8 cellular contexts compared by ENCODE assay signal in genomic region chr2:161992526-161992925, GRCh38.
A peak's percentile ranks its signal among the peaks of the same experiment; 100 is the strongest.
DNase-seq lines count a peak whose midpoint lies in the region; ATAC-seq and TF ChIP-seq lines count a peak whose summit lies in the region.

No MANE protein-coding gene starts in this region.

- H3K27me3 ChIP-seq in left ventricle myocardium inferior (ENCODE audit: low read depth) = no peaks in the 10 kb centered on the region

- H3K4me3 Mint-ChIP-seq in activated CD8-positive, alpha-beta memory T cell treated with anti-CD3 and anti-CD28 coated beads, Interleukin-2, amount 10 ng/mL, durations not matched to agents 7 days and 5 days = peak overlapping the region; percentile 71
- peak overlapping the region; percentile 90 for H3K4me3 Mint-ChIP-seq in natural killer cell treated with Interleukin-12 subunit alpha and Interleukin-12 subunit beta and Interleukin-15 and Interleukin-18, amount 100 ng/mL, for 72 hours

- ATAC-seq in GM18907 (IDR thresholded peaks at IDR 0.05; ENCODE audit: unreplicated experiment) = peak; percentile 83
- ATAC-seq in HG03342 (IDR thresholded peaks at IDR 0.05; ENCODE audit: unreplicated experiment) = peak; percentile 61
- ATAC-seq in activated CD8-positive, alpha-beta memory T cell treated with anti-CD3 and anti-CD28 coated beads, Interleukin-2, amount 10 ng/mL, durations not matched to agents 7 days and 5 days = peak; percentile 84
- peak; percentile 90 for ATAC-seq in natural killer cell treated with Interleukin-12 subunit alpha and Interleukin-12 subunit beta and Interleukin-15 and Interleukin-18, amount 100 ng/mL, for 72 hours
- ATAC-seq in GM21526 (IDR thresholded peaks at IDR 0.05; ENCODE audit: low FRiP score, unreplicated experiment) = no peak
- ATAC-seq in HG02970 (IDR thresholded peaks at IDR 0.05; ENCODE audit: low FRiP score, unreplicated experiment) = no peak

- no peak overlapping the region for H3K4me3 ChIP-seq in left ventricle myocardium inferior

- H3K4me1 Mint-ChIP-seq in activated CD8-positive, alpha-beta memory T cell treated with anti-CD3 and anti-CD28 coated beads, Interleukin-2, amount 10 ng/mL, durations not matched to agents 7 days and 5 days = peaks cover 70% of the 10 kb centered on the region
- peaks cover 53 to 57% of the 10 kb centered on the region in 2 donors for H3K4me1 Mint-ChIP-seq in natural killer cell treated with Interleukin-12 subunit alpha and Interleukin-12 subunit beta and Interleukin-15 and Interleukin-18, amount 100 ng/mL, for 72 hours (ENCODE audit: low read depth in 2 of 2)

- peaks cover 73% of the 10 kb centered on the region for H3K36me3 Mint-ChIP-seq in activated CD8-positive, alpha-beta memory T cell treated with anti-CD3 and anti-CD28 coated beads, Interleukin-2, amount 10 ng/mL, durations not matched to agents 7 days and 5 days
- H3K36me3 Mint-ChIP-seq in natural killer cell treated with Interleukin-12 subunit alpha and Interleukin-12 subunit beta and Interleukin-15 and Interleukin-18, amount 100 ng/mL, for 72 hours = peaks cover 32% of the 10 kb centered on the region

- no peaks in the 10 kb centered on the region for H3K4me1 ChIP-seq in left ventricle myocardium inferior

- H3K27me3 Mint-ChIP-seq in activated CD8-positive, alpha-beta memory T cell treated with anti-CD3 and anti-CD28 coated beads, Interleukin-2, amount 10 ng/mL, durations not matched to agents 7 days and 5 days = no peaks in the 10 kb centered on the region
- no peaks in the 10 kb centered on the region for H3K27me3 Mint-ChIP-seq in natural killer cell treated with Interleukin-12 subunit alpha and Interleukin-12 subunit beta and Interleukin-15 and Interleukin-18, amount 100 ng/mL, for 72 hours

- CTCF ChIA-PET in activated CD8-positive, alpha-beta memory T cell treated with anti-CD3 and anti-CD28 coated beads, Interleukin-2, amount 10 ng/mL, durations not matched to agents 7 days and 5 days (lab: Charles Lee) = interaction anchor here (1.0 to 3.5 kb wide), 9 partner anchors 13 to 82 kb away, joined by 3 to 18 read pairs (median 6); partner anchors contain the start of gene DPP4

- peak; percentile 82 for DNase-seq in activated CD8-positive, alpha-beta memory T cell treated with anti-CD3 and anti-CD28 coated beads, Interleukin-2, amount 10 ng/mL, durations not matched to agents 7 days and 5 days
- peak; percentile 80 for DNase-seq in natural killer cell treated with Interleukin-12 subunit alpha and Interleukin-12 subunit beta and Interleukin-15 and Interleukin-18, amount 100 ng/mL, for 72 hours (ENCODE audit: low spot score)
- no peak for DNase-seq in left ventricle myocardium inferior
- no peak for DNase-seq in dedifferentiated amniotic fluid mesenchymal stem cell (ENCODE audit: extremely low spot score)

- no peak for TF ChIP-seq CTCF in left ventricle myocardium inferior (IDR thresholded peaks at IDR 0.05; ENCODE audit: borderline replicate concordance)

- no peaks in the 10 kb centered on the region for H3K9me3 ChIP-seq in left ventricle myocardium inferior (replicated peaks)

- peak overlapping the region; percentile 98 for H3K27ac Mint-ChIP-seq in activated CD8-positive, alpha-beta memory T cell treated with anti-CD3 and anti-CD28 coated beads, Interleukin-2, amount 10 ng/mL, durations not matched to agents 7 days and 5 days
- H3K27ac Mint-ChIP-seq in natural killer cell treated with Interleukin-12 subunit alpha and Interleukin-12 subunit beta and Interleukin-15 and Interleukin-18, amount 100 ng/mL, for 72 hours = peak overlapping the region; percentile 98 to 99

- no peak overlapping the region for H3K27ac ChIP-seq in left ventricle myocardium inferior (replicated peaks)

- H3K9me3 Mint-ChIP-seq in activated CD8-positive, alpha-beta memory T cell treated with anti-CD3 and anti-CD28 coated beads, Interleukin-2, amount 10 ng/mL, durations not matched to agents 7 days and 5 days (ENCODE audit: low read depth) = no peaks in the 10 kb centered on the region
- no peaks in the 10 kb centered on the region for H3K9me3 Mint-ChIP-seq in natural killer cell treated with Interleukin-12 subunit alpha and Interleukin-12 subunit beta and Interleukin-15 and Interleukin-18, amount 100 ng/mL, for 72 hours

- intact Hi-C loops in left ventricle myocardium inferior (cut with micrococcal nuclease) = no loop called here

- peaks cover 22% of the 10 kb centered on the region for H3K36me3 ChIP-seq in left ventricle myocardium inferior

Comparison
In these comparisons a context has a peak if more than half of its experiments do, and no peak if none do; other contexts are left out.
1. ATAC-seq: peak in GM18907 (single experiment), HG03342 (single experiment), activated CD8-positive, alpha-beta memory T cell treated with anti-CD3 and anti-CD28 coated beads, Interleukin-2, amount 10 ng/mL, durations not matched to agents 7 days and 5 days (single experiment) and natural killer cell treated with Interleukin-12 subunit alpha and Interleukin-12 subunit beta and Interleukin-15 and Interleukin-18, amount 100 ng/mL, for 72 hours (2 of 2); none in GM21526 (single experiment) and HG02970 (single experiment).
2. DNase-seq: peak in activated CD8-positive, alpha-beta memory T cell treated with anti-CD3 and anti-CD28 coated beads, Interleukin-2, amount 10 ng/mL, durations not matched to agents 7 days and 5 days (single experiment) and natural killer cell treated with Interleukin-12 subunit alpha and Interleukin-12 subunit beta and Interleukin-15 and Interleukin-18, amount 100 ng/mL, for 72 hours (single experiment); none in left ventricle myocardium inferior (single experiment) and dedifferentiated amniotic fluid mesenchymal stem cell (single experiment).